Comparison of ENCODE assay signal across 9 cellular contexts in the genomic region with DNA sequence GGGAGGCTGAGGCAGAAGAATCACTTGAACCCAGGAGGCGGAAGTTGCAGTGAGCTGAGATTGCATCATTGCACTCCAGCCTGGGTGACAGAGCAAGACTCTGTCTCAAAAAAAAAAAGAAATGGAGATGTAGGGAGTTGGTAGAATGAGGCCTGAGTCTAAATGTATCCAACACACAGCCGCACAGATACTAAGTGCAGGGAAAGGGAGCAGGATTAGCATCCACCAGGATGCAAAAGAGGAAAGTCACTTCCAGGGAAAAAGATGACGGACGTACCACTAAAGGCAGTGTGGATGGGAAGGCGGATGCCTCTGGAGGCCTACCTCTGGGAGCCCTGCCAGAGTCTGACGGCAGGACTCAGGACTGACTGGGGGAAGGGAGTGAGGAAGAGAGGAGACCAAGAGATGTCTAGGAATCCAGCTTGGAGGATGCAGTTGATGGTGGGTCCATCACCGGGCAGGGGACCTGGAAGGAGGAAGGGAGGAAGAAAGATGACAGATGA. TPM values are rescaled to one million over a fixed set of nuclear protein-coding genes. Genes with fewer than 3 reads are reported as not detected.
DNase-seq lines count a peak whose midpoint lies in the region; ATAC-seq and TF ChIP-seq lines count a peak whose summit lies in the region.
"Had no signal": no experiment of that assay in that cellular context is flagged by ENCODE, and none has a peak within 500 bp of the region (broad histone marks: within the 10 kb centered on the region; RNA-seq: fewer than 3 reads in every experiment).

No MANE protein-coding gene starts in this region.

- H3K36me3 Mint-ChIP-seq in Caco-2 (ENCODE audit: insufficient read depth, unreplicated experiment): peaks cover 14% of the 10 kb centered on the region
- H3K36me3 Mint-ChIP-seq in stimulated activated naive B cell treated with anti-CD40 and anti-IgM and Interleukin-4, amounts not matched to agents 10 μg/mL and 1 μg/mL and 100 μg/mL, for 72 hours: peaks cover 13 to 19% of the 10 kb centered on the region in 2 donors
- H3K36me3 Mint-ChIP-seq: natural killer cell had no signal

- H3K79me1 ChIP-seq in mesenchymal stem cell (replicated peaks; ENCODE audit: low read length, poor library complexity, severe bottlenecking): peaks cover 6% of the 10 kb centered on the region

- H4K8ac ChIP-seq in mesenchymal stem cell (ENCODE audit: low read length): no peak overlapping the region

- no TSS peak for BruUV-seq in Caco-2 (replicated peaks; lab: Mats Ljungman, UMichigan)

- H4K91ac ChIP-seq in mesenchymal stem cell (ENCODE audit: low read length): no peak overlapping the region

- H3K18ac ChIP-seq in mesenchymal stem cell (ENCODE audit: low read depth in 1 of 2, low read length in 2 of 2): no peak overlapping the region

- POLR2A ChIA-PET in Caco-2 (lab: Charles Lee): no interaction called here

- CTCF ChIA-PET in Caco-2 (lab: Charles Lee): no interaction called here

- no peak for ATAC-seq in stimulated activated naive B cell treated with anti-CD40 and anti-IgM and Interleukin-4, amounts not matched to agents 10 μg/mL and 1 μg/mL and 100 μg/mL, for 72 hours (replicated peaks)
- ATAC-seq: gastroesophageal sphincter, natural killer cell had no signal

- peak; percentile 15 for TF ChIP-seq POLR2A in erythroblast (IDR thresholded peaks at IDR 0.05; ENCODE audit: low read length)

- H2AK5ac ChIP-seq in mesenchymal stem cell (ENCODE audit: low read length, severe bottlenecking): no peak overlapping the region

- peak overlapping the region in 1 of 2 experiments; percentile 28 for H3K14ac ChIP-seq in mesenchymal stem cell (ENCODE audit: low read length in 2 of 2)

- H3K4me1 ChIP-seq in Caco-2 (peaks cover 17% of the 10 kb centered on the region), mesenchymal stem cell (ENCODE audit: control insufficient read depth, insufficient read depth, low read depth, low read length) (peaks cover 6% of the 10 kb centered on the region)
- H3K4me1 ChIP-seq: gastroesophageal sphincter had no signal

- H3K9me3 ChIP-seq in Caco-2 (no peaks in the 10 kb centered on the region), mesenchymal stem cell (ENCODE audit: control insufficient read depth, low read length) (no peaks in the 10 kb centered on the region)
- H3K9me3 ChIP-seq: gastroesophageal sphincter had no signal

- H2BK15ac ChIP-seq in mesenchymal stem cell (ENCODE audit: low read depth, poor library complexity, severe bottlenecking): no peak overlapping the region

- peak overlapping the region in 1 of 2 experiments; percentile 72 for H3K23ac ChIP-seq in mesenchymal stem cell (ENCODE audit: low read length in 2 of 2)

- H3K4me3 ChIP-seq in Caco-2 (ENCODE audit: low read depth, low read length) (no peak overlapping the region), mesenchymal stem cell (ENCODE audit: insufficient read depth in 1 of 2, low read depth in 1 of 2, low read length in 2 of 2) (no peak overlapping the region)
- H3K4me3 ChIP-seq: gastroesophageal sphincter had no signal

- H3K9me3 Mint-ChIP-seq in Caco-2 (ENCODE audit: unreplicated experiment): no peaks in the 10 kb centered on the region
- no peaks in the 10 kb centered on the region for H3K9me3 Mint-ChIP-seq in stimulated activated naive B cell treated with anti-CD40 and anti-IgM and Interleukin-4, amounts not matched to agents 10 μg/mL and 1 μg/mL and 100 μg/mL, for 72 hours
- H3K9me3 Mint-ChIP-seq: activated B cell treated with CpG ODN at 0.5 μM for 24 hours; CD4-positive, alpha-beta T cell; natural killer cell had no signal

- H3K27me3 ChIP-seq in Caco-2 (replicated peaks; ENCODE audit: control insufficient read depth, insufficient read depth, low read length) (no peaks in the 10 kb centered on the region), mesenchymal stem cell (ENCODE audit: control insufficient read depth in 1 of 2, insufficient read depth in 1 of 2, low read length in 2 of 2) (peaks cover 0 to 14% of the 10 kb centered on the region in 2 experiments)

- H2BK12ac ChIP-seq in mesenchymal stem cell (ENCODE audit: low read length in 2 of 2): no peak overlapping the region

- no peak overlapping the region for H2BK120ac ChIP-seq in mesenchymal stem cell (ENCODE audit: low read depth, low read length)

- no peak overlapping the region for H3K4ac ChIP-seq in mesenchymal stem cell (ENCODE audit: low read depth in 1 of 2, low read length in 2 of 2)

- peak overlapping the region; percentile 26 for H3K27ac Mint-ChIP-seq in Caco-2 (ENCODE audit: unreplicated experiment)
- no peak overlapping the region for H3K27ac Mint-ChIP-seq in stimulated activated naive B cell treated with anti-CD40 and anti-IgM and Interleukin-4, amounts not matched to agents 10 μg/mL and 1 μg/mL and 100 μg/mL, for 72 hours
- H3K27ac Mint-ChIP-seq: activated B cell treated with CpG ODN at 0.5 μM for 24 hours; CD4-positive, alpha-beta T cell had no signal

- H3K4me2 ChIP-seq in mesenchymal stem cell (ENCODE audit: low read length, poor library complexity, severe bottlenecking): no peak overlapping the region

- intact Hi-C loops in Caco-2 (cut with micrococcal nuclease; ENCODE audit: unreplicated experiment): no loop called here

- no peak overlapping the region for H3K27ac ChIP-seq in mesenchymal stem cell (ENCODE audit: low read length, poor library complexity, severe bottlenecking)
- H3K27ac ChIP-seq: gastroesophageal sphincter had no signal

- H3K4me3 Mint-ChIP-seq in Caco-2 (ENCODE audit: unreplicated experiment): no peak overlapping the region
- H3K4me3 Mint-ChIP-seq in stimulated activated naive B cell treated with anti-CD40 and anti-IgM and Interleukin-4, amounts not matched to agents 10 μg/mL and 1 μg/mL and 100 μg/mL, for 72 hours: no peak overlapping the region
- H3K4me3 Mint-ChIP-seq: activated B cell treated with CpG ODN at 0.5 μM for 24 hours; CD4-positive, alpha-beta T cell; natural killer cell had no signal

- H3K36me3 ChIP-seq in Caco-2 (ENCODE audit: control insufficient read depth, insufficient read depth, low read length) (no peaks in the 10 kb centered on the region), mesenchymal stem cell (ENCODE audit: control insufficient read depth in 1 of 2, insufficient read depth in 2 of 2, low read depth in 1 of 2, low read length in 2 of 2) (peaks cover 17 to 19% of the 10 kb centered on the region in 2 experiments)

- peaks cover 6% of the 10 kb centered on the region for H3K4me1 Mint-ChIP-seq in Caco-2 (ENCODE audit: low read depth, unreplicated experiment)
- peaks cover 0 to 9% of the 10 kb centered on the region in 2 donors for H3K4me1 Mint-ChIP-seq in stimulated activated naive B cell treated with anti-CD40 and anti-IgM and Interleukin-4, amounts not matched to agents 10 μg/mL and 1 μg/mL and 100 μg/mL, for 72 hours
- H3K4me1 Mint-ChIP-seq: natural killer cell had no signal

- TF ChIP-seq CTCF in Caco-2 (IDR thresholded peaks at IDR 0.05; ENCODE audit: insufficient read depth in 1 of 2, low read depth in 1 of 2, low read length in 1 of 2, severe bottlenecking in 1 of 2, unreplicated experiment in 1 of 2): no peak

- H2AFZ ChIP-seq in mesenchymal stem cell (ENCODE audit: low read depth, low read length): no peak overlapping the region

- H2BK5ac ChIP-seq in mesenchymal stem cell (ENCODE audit: low read depth, low read length, poor library complexity, severe bottlenecking): no peak overlapping the region

- H3K9ac ChIP-seq in mesenchymal stem cell (ENCODE audit: low read length): no peak overlapping the region

- no peaks in the 10 kb centered on the region for H3K27me3 Mint-ChIP-seq in Caco-2 (ENCODE audit: insufficient read depth, unreplicated experiment)
- no peaks in the 10 kb centered on the region for H3K27me3 Mint-ChIP-seq in stimulated activated naive B cell treated with anti-CD40 and anti-IgM and Interleukin-4, amounts not matched to agents 10 μg/mL and 1 μg/mL and 100 μg/mL, for 72 hours
- H3K27me3 Mint-ChIP-seq: activated B cell treated with CpG ODN at 0.5 μM for 24 hours; CD4-positive, alpha-beta T cell had no signal

- WGBS in mesenchymal stem cell: 90% methylated on average over 7 of the region's 7 CpGs

- no peak for DNase-seq in Caco-2
- DNase-seq in erythroblast (lab: John Stamatoyannopoulos, UW): no peak
- DNase-seq in mesenchymal stem cell: no peak
- DNase-seq in stimulated activated naive B cell treated with anti-CD40 and anti-IgM and Interleukin-4, amounts not matched to agents 10 μg/mL and 1 μg/mL and 100 μg/mL, for 72 hours: no peak
- DNase-seq: activated B cell treated with CpG ODN at 0.5 μM for 24 hours; CD4-positive, alpha-beta T cell; natural killer cell; NCI-H748 treated with DMSO at 0.1 percent for 48 hours had no signal

RNA-seq across cellular contexts. Expression of a gene that starts 6.8 kb away (rescaled TPM):
- 17.3 and 19.7 TPM in 2 replicates for total RNA-seq in Caco-2 (2022)
- polyA plus RNA-seq in mesenchymal stem cell (2013, experiment 1 of 2): 9.3 TPM
- polyA plus RNA-seq in mesenchymal stem cell (2013, experiment 2 of 2): 9.1 TPM

RNA-seq across cellular contexts. Expression of a gene that starts 16.3 kb away (rescaled TPM):
- not detected in 2 replicates for total RNA-seq in Caco-2 (2022)
- polyA plus RNA-seq in mesenchymal stem cell (2013, experiment 1 of 2): not detected
- polyA plus RNA-seq in mesenchymal stem cell (2013, experiment 2 of 2): not detected

RNA-seq across cellular contexts. Expression of a gene that starts 21.2 kb away (rescaled TPM):
- 2.9 and 3.5 TPM in 2 replicates for total RNA-seq in Caco-2 (2022)
- 12.8 TPM for polyA plus RNA-seq in mesenchymal stem cell (2013, experiment 1 of 2)
- polyA plus RNA-seq in mesenchymal stem cell (2013, experiment 2 of 2): 11.8 TPM

RNA-seq across cellular contexts. Expression of a gene that starts 21.8 kb away (rescaled TPM):
- total RNA-seq in Caco-2 (2022): 0.79 TPM in 1 of 2 replicates, not detected in the other
- 1.7 TPM for polyA plus RNA-seq in mesenchymal stem cell (2013, experiment 1 of 2)
- 1.5 TPM for polyA plus RNA-seq in mesenchymal stem cell (2013, experiment 2 of 2)
- total RNA-seq: natural killer cell had no signal

RNA-seq across cellular contexts. Expression of a gene that starts 23.8 kb away (rescaled TPM):
- 5.6 and 5.9 TPM in 2 replicates for total RNA-seq in Caco-2 (2022)
- polyA plus RNA-seq in mesenchymal stem cell (2013, experiment 1 of 2): 0.01 TPM
- polyA plus RNA-seq in mesenchymal stem cell (2013, experiment 2 of 2): not detected
